In genomic region chr19:610801-611505, GRCh38 we compare ENCODE assay signal across 1 cellular context.
A peak's percentile ranks its signal among the peaks of the same experiment; 100 is the strongest.
TF ChIP-seq lines count a peak whose summit lies in the region.

No MANE protein-coding gene starts in this region.

TF ChIP-seq in GM12878, 131 proteins besides CTCF, POLR2A, EP300 and RAD21 (continued from another document):
- no peak for TF ChIP-seq KDM1A (IDR thresholded peaks at IDR 0.05; ENCODE audit: borderline replicate concordance)
- no peak for TF ChIP-seq POLR2AphosphoS5 (IDR thresholded peaks at IDR 0.05; ENCODE audit: low read length)
- TF ChIP-seq KLF5 (IDR thresholded peaks at IDR 0.05; ENCODE audit: partially characterized antibody), result no peak
- no peak for TF ChIP-seq SIN3A (IDR thresholded peaks at IDR 0.05; ENCODE audit: low read depth, low read length)
- peak; percentile 71 for TF ChIP-seq NR2C1 (IDR thresholded peaks at IDR 0.05)
- TF ChIP-seq ZBTB11 (CRISPR knock-in tag; IDR thresholded peaks at IDR 0.05), result no peak
- no peak for TF ChIP-seq RUNX3 (IDR thresholded peaks at IDR 0.05; ENCODE audit: low read length)
- no peak for TF ChIP-seq FOS (IDR thresholded peaks at IDR 0.05; ENCODE audit: borderline replicate concordance, extremely low read depth, insufficient read length)
- TF ChIP-seq PRDM15 (CRISPR knock-in tag; IDR thresholded peaks at IDR 0.05), result no peak
- 0 out of 2 replicates have a peak, but pooled peaks have one; percentile 25 for TF ChIP-seq SMARCA5 (IDR thresholded peaks at IDR 0.05)
- TF ChIP-seq BCL11A (IDR thresholded peaks at IDR 0.05; ENCODE audit: low read depth, low read length), result no peak
- TF ChIP-seq USF1 (IDR thresholded peaks at IDR 0.05; ENCODE audit: borderline replicate concordance, extremely low read length, insufficient read depth, low read depth, low read length), result no peak
- TF ChIP-seq REST (IDR thresholded peaks at IDR 0.05; ENCODE audit: low read depth, low read length), result no peak
- TF ChIP-seq PKNOX1 (IDR thresholded peaks at IDR 0.05), result 0 out of 2 replicates have a peak, but pooled peaks have one; percentile 11
- no peak for TF ChIP-seq ATF3 (IDR thresholded peaks at IDR 0.05; ENCODE audit: borderline replicate concordance, extremely low read depth, low read depth, low read length)
- TF ChIP-seq MEF2A (IDR thresholded peaks at IDR 0.05; ENCODE audit: insufficient read depth, low read depth, low read length), result no peak
- TF ChIP-seq NR2F1 (conservative IDR thresholded peaks at IDR 0.05), result peak; percentile 85
- peak in 1 of 2 experiments; percentile 53; a peak in 1 of 3 replicates for TF ChIP-seq EGR1 (IDR thresholded peaks at IDR 0.05; ENCODE audit: borderline replicate concordance in 1 of 2, low read depth in 2 of 2, low read length in 2 of 2)
- no peak for TF ChIP-seq PML (IDR thresholded peaks at IDR 0.05; ENCODE audit: low read length)
- TF ChIP-seq RELB (IDR thresholded peaks at IDR 0.05; ENCODE audit: low read depth), result no peak
- peak; percentile 52 to 80; a peak in 3 of 4 replicates for TF ChIP-seq SRF (IDR thresholded peaks at IDR 0.05; ENCODE audit: low read depth in 2 of 2, low read length in 2 of 2)
- no peak for TF ChIP-seq ZNF207 (IDR thresholded peaks at IDR 0.05; ENCODE audit: borderline replicate concordance)
- TF ChIP-seq RFX5 (IDR thresholded peaks at IDR 0.05; ENCODE audit: low read depth, low read length), result no peak
- no peak for TF ChIP-seq RCOR1 (conservative IDR thresholded peaks at IDR 0.05; ENCODE audit: low read depth, low read length)
- TF ChIP-seq STAT3 (IDR thresholded peaks at IDR 0.05; ENCODE audit: low read depth, low read length), result no peak
- TF ChIP-seq EZH2 (IDR thresholded peaks at IDR 0.05; ENCODE audit: borderline replicate concordance, control insufficient read depth, low read depth, low read length), result no peak
- TF ChIP-seq SREBF2 (IDR thresholded peaks at IDR 0.05; ENCODE audit: low read length), result no peak
- peak; percentile 32 for TF ChIP-seq SIX5 (IDR thresholded peaks at IDR 0.05; ENCODE audit: low read depth, low read length, severe bottlenecking)
- no peak for TF ChIP-seq ATF2 (IDR thresholded peaks at IDR 0.05; ENCODE audit: low read length)
- TF ChIP-seq SPI1 (IDR thresholded peaks at IDR 0.05; ENCODE audit: borderline replicate concordance, insufficient read depth, low read depth, low read length), result no peak
- no peak for TF ChIP-seq CBX3 (IDR thresholded peaks at IDR 0.05; ENCODE audit: borderline replicate concordance, low read depth)
- no peak for TF ChIP-seq BMI1 (IDR thresholded peaks at IDR 0.05; ENCODE audit: borderline replicate concordance)
- no peak for TF ChIP-seq HDAC6 (IDR thresholded peaks at IDR 0.05; ENCODE audit: unreplicated experiment)
- TF ChIP-seq JUND (IDR thresholded peaks at IDR 0.05; ENCODE audit: low read depth, low read length), result no peak
- no peak for TF ChIP-seq FOXM1 (IDR thresholded peaks at IDR 0.05; ENCODE audit: low read depth, low read length)
